ENCODE assay signal across 8 cellular contexts in genomic region chr7:67184912-67185741, GRCh38.
DNase-seq lines count a peak whose midpoint lies in the region; ATAC-seq, FAIRE-seq and TF ChIP-seq lines count a peak whose summit lies in the region.
"Not testable (repeated sequence)": the region's sequence is repeated elsewhere in the genome, so short reads cannot be mapped to it uniquely, and the experiment has no call there.

No MANE protein-coding gene starts in this region.

- not testable (repeated sequence) for H3K36me3 ChIP-seq in MM.1S (replicated peaks; ENCODE audit: insufficient read depth, low read length); hepatocyte (replicated peaks; ENCODE audit: insufficient read depth, low read depth); sigmoid colon

- H3K27ac Mint-ChIP-seq in activated naive CD4-positive, alpha-beta T cell treated with anti-CD3 and anti-CD28 coated beads for 36 hours = peak overlapping the region; percentile 6

- not testable (repeated sequence) for H3K4me3 Mint-ChIP-seq in activated naive CD4-positive, alpha-beta T cell treated with anti-CD3 and anti-CD28 coated beads for 36 hours

- CTCF ChIA-PET in activated naive CD4-positive, alpha-beta T cell treated with anti-CD3 and anti-CD28 coated beads for 36 hours (lab: Charles Lee) = not testable (repeated sequence)

- peak overlapping the region; percentile 21; the same call in 1 of the 2 replicates for H3K4me2 ChIP-seq in MM.1S (ENCODE audit: low read depth, low read length)
- H3K4me2 ChIP-seq in hepatocyte = not testable (repeated sequence)

- 79% methylated on average over 10 of the region's 11 CpGs for WGBS in hepatocyte (ENCODE audit: low lambda C conversion rate, missing lambda C conversion rate)
- WGBS in sigmoid colon, 2 donors = 92 to 94% methylated on average over 10 of the region's 11 CpGs

- H3K27me3 Mint-ChIP-seq in activated naive CD4-positive, alpha-beta T cell treated with anti-CD3 and anti-CD28 coated beads for 36 hours (ENCODE audit: low read depth) = not testable (repeated sequence)

- H3K36me3 Mint-ChIP-seq in activated naive CD4-positive, alpha-beta T cell treated with anti-CD3 and anti-CD28 coated beads for 36 hours (ENCODE audit: low read depth) = not testable (repeated sequence)

- H3K27me3 ChIP-seq in MM.1S (replicated peaks; ENCODE audit: insufficient read depth, low read length); hepatocyte; sigmoid colon: not testable (repeated sequence)

- H3K4me3 ChIP-seq in MM.1S (ENCODE audit: low read length); hepatocyte; sigmoid colon: not testable (repeated sequence)

- H3K9me2 ChIP-seq in MM.1S (replicated peaks; ENCODE audit: insufficient read depth, low read length); hepatocyte (replicated peaks; ENCODE audit: insufficient read depth): not testable (repeated sequence)

- DNase-seq in GM12891 (ENCODE audit: insufficient read length, low spot score); activated naive CD4-positive, alpha-beta T cell treated with anti-CD3 and anti-CD28 coated beads for 36 hours; hepatocyte (ENCODE audit: low spot score); sigmoid colon: not testable (repeated sequence)
- peak; percentile 10 for DNase-seq in MM.1S

- H3K4me1 Mint-ChIP-seq in activated naive CD4-positive, alpha-beta T cell treated with anti-CD3 and anti-CD28 coated beads for 36 hours (ENCODE audit: low read depth) = peaks cover 20% of the 10 kb centered on the region

- H3K79me2 ChIP-seq in MM.1S (ENCODE audit: low read length); hepatocyte: not testable (repeated sequence)

- not testable (repeated sequence) for H3K4me1 ChIP-seq in MM.1S (ENCODE audit: low read length); hepatocyte (ENCODE audit: insufficient read depth); sigmoid colon

- peak; percentile 26 for FAIRE-seq in GM12891 (lab: Jason Lieb, UNC)

- TF ChIP-seq CTCF in MM.1S (IDR thresholded peaks at IDR 0.05; ENCODE audit: low read length); hepatocyte (IDR thresholded peaks at IDR 0.05; ENCODE audit: poor library complexity); sigmoid colon (IDR thresholded peaks at IDR 0.05): not testable (repeated sequence)

- TF ChIP-seq EP300 in sigmoid colon (IDR thresholded peaks at IDR 0.05) = not testable (repeated sequence)

- intact Hi-C loops in activated naive CD4-positive, alpha-beta T cell treated with anti-CD3 and anti-CD28 coated beads for 36 hours (cut with micrococcal nuclease); sigmoid colon (cut with DNase I): not testable (repeated sequence)

- not testable (repeated sequence) for H3K9ac ChIP-seq in MM.1S (ENCODE audit: low read length)

- not testable (repeated sequence) for H2AFZ ChIP-seq in MM.1S (ENCODE audit: low read length); hepatocyte

- not testable (repeated sequence) for TF ChIP-seq POLR2A in GM12891 (IDR thresholded peaks at IDR 0.05; ENCODE audit: low read depth, low read length); sigmoid colon (IDR thresholded peaks at IDR 0.05)

- not testable (repeated sequence) for H4K20me1 ChIP-seq in MM.1S (ENCODE audit: insufficient read depth, low read length); hepatocyte (ENCODE audit: insufficient read depth, poor library complexity, severe bottlenecking)

- peak overlapping the region; percentile 62; the same call in 1 of the 2 replicates for H3K27ac ChIP-seq in MM.1S (ENCODE audit: low read length)
- peak overlapping the region; percentile 20 for H3K27ac ChIP-seq in hepatocyte
- H3K27ac ChIP-seq in sigmoid colon = peak overlapping the region in 3 of 4 donors; percentile 14 to 59 (median 50)

- not testable (repeated sequence) for H3K9me3 ChIP-seq in MM.1S (replicated peaks; ENCODE audit: insufficient read depth, low read length); hepatocyte (ENCODE audit: low read depth); sigmoid colon

- not testable (repeated sequence) for H3K9me3 Mint-ChIP-seq in activated naive CD4-positive, alpha-beta T cell treated with anti-CD3 and anti-CD28 coated beads for 36 hours

- peak; percentile 32 for ATAC-seq in GM19351 (IDR thresholded peaks at IDR 0.05; ENCODE audit: unreplicated experiment)
- peak; percentile 22 for ATAC-seq in GM21786 (IDR thresholded peaks at IDR 0.05; ENCODE audit: unreplicated experiment)
- ATAC-seq in HG03095 (IDR thresholded peaks at IDR 0.05; ENCODE audit: unreplicated experiment) = peak; percentile 26

- not testable (repeated sequence) for H3F3A ChIP-seq in MM.1S (ENCODE audit: insufficient read depth, low read length)
